In the genomic region with DNA sequence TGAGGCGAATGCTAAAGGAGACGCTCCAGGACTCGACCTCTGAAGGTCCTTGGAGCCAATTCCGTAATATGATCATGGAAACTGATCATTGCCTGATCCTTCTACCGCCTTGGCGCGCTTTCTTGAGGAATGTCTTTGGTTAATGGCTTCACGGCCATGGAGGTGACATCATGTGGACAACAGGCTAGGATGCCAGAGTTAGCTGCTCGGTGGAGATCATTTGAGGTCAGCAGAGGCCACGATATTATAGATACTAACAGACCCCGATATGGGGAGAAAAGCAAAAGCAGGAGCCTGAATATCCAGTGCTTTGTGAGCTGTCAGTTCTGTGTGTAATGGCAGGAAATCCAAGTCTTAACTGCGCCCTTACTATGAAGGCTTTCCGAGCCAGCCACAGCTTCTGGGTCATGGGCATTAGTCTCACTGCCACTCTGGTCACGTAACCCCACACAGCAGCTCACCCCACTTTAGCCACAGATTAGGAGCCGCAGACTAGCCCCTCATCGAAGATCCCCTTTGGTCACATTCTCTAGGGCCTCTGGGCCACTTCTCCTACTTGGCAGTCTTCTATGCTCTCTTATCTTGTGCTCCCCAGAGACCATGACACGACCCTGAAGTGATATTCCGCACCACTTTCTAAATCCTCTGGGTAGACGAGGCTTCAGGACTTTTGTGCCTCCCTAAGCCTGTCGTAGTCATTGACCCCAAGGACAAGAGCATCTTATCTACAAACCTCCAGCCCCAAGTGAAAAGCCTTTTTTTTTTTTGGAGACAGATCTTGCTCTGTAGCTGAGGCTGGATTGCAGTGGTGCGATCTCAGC, we compare ENCODE assay signal across 8 cellular contexts. TPM values are rescaled to one million over a fixed set of nuclear protein-coding genes. Genes with fewer than 3 reads are reported as not detected.
DNase-seq lines count a peak whose midpoint lies in the region; ATAC-seq and TF ChIP-seq lines count a peak whose summit lies in the region.

No MANE protein-coding gene starts in this region.

- H3K36me3 ChIP-seq in subcutaneous abdominal adipose tissue (ENCODE audit: control insufficient read depth in 5 of 5, insufficient read depth in 5 of 5, low read length in 5 of 5), result peaks cover 0 to 13% (median 6%) of the 10 kb centered on the region in 5 donors

- H3K4me3 ChIP-seq in iPS-18c (ENCODE audit: insufficient read depth, low read depth, low read length) (peak overlapping the region; percentile 50), subcutaneous abdominal adipose tissue (ENCODE audit: low read depth in 1 of 5, low read length in 5 of 5) (peak overlapping the region; percentile 72 to 96 (median 92))

- WGBS in adipose tissue, 3 donors, result 33 to 46% (median 34%) methylated on average over 21 of the region's 21 CpGs

- H3K9ac ChIP-seq in subcutaneous abdominal adipose tissue (ENCODE audit: low read length in 5 of 5), result peak overlapping the region; percentile 59 to 95 (median 74)

- H3K27ac ChIP-seq in adipose tissue (ENCODE audit: low read depth, low read length), result peak overlapping the region; percentile 71
- peak overlapping the region; percentile 98 for H3K27ac ChIP-seq in subcutaneous abdominal adipose tissue (ENCODE audit: low read depth, low read length)

- ATAC-seq in GM21367 (IDR thresholded peaks at IDR 0.05; ENCODE audit: unreplicated experiment), result no peak

- DNase-seq in stimulated activated CD4-positive, alpha-beta T cell treated with anti-CD3 and anti-CD28 coated beads, Interleukin-1b, Interleukin-23, amount 100 ng/mL, for 48 hours, result peak; percentile 10
- DNase-seq in stimulated activated CD4-positive, alpha-beta T cell treated with anti-CD3 and anti-CD28 coated beads, Interleukin-2, amount 100 ng/mL, for 24 hours, result no peak
- DNase-seq in ureter (ENCODE audit: low spot score) (no peak), GM20000 (ENCODE audit: low spot score) (no peak)

- peaks cover 17 to 56% (median 55%) of the 10 kb centered on the region in 5 donors for H3K4me1 ChIP-seq in subcutaneous abdominal adipose tissue (ENCODE audit: control insufficient read depth in 5 of 5, insufficient read depth in 5 of 5, low read length in 5 of 5)

- H3K9me3 ChIP-seq in iPS-18c (ENCODE audit: control insufficient read depth, insufficient read depth, low read length) (no peaks in the 10 kb centered on the region), subcutaneous abdominal adipose tissue (ENCODE audit: control insufficient read depth in 5 of 5, low read length in 5 of 5) (no peaks in the 10 kb centered on the region)

- no peaks in the 10 kb centered on the region for H3K27me3 ChIP-seq in subcutaneous abdominal adipose tissue (ENCODE audit: control insufficient read depth in 5 of 5, insufficient read depth in 4 of 5, low read length in 5 of 5)

- TF ChIP-seq CTCF in GM20000 (IDR thresholded peaks at IDR 0.05; ENCODE audit: extremely low read depth, missing control alignments), result no peak

RNA-seq across cellular contexts. Expression of a gene that starts 0.7 kb away (rescaled TPM):
- polyA plus RNA-seq in adipose tissue, result 100 to 1,000 TPM in 1 of 3 donors, 10 to 100 TPM in 2; 82.8 to 289 (median 83.0) TPM
- total RNA-seq in ureter, result 196 TPM

RNA-seq across cellular contexts. Expression of a gene that starts 14.9 kb away (rescaled TPM):
- polyA plus RNA-seq in adipose tissue, result 10 to 100 TPM; 86.3 to 99.0 (median 95.9) TPM
- 122 TPM for total RNA-seq in ureter

RNA-seq across cellular contexts. Expression of a gene that starts 32.9 kb away (rescaled TPM):
- 10 to 100 TPM; 16.8 to 33.7 (median 29.8) TPM for polyA plus RNA-seq in adipose tissue
- total RNA-seq in ureter, result 103 TPM

RNA-seq across cellular contexts. Expression of a gene that starts 34.1 kb away (rescaled TPM):
- polyA plus RNA-seq in adipose tissue, result 10 to 100 TPM in 2 of 3 donors, 1 to 10 TPM in 1; 8.5 to 11.6 (median 11.1) TPM
- total RNA-seq in ureter, result 7.6 TPM

RNA-seq across cellular contexts. Expression of a gene that starts 37.8 kb away (rescaled TPM):
- polyA plus RNA-seq in adipose tissue, result 1 to 10 TPM in 1 of 3 donors, under 1 TPM in 1, not detected in 1; 0.62 to 3.1 TPM
- 0.49 TPM for total RNA-seq in ureter
